Comparison of ENCODE assay signal across 7 cellular contexts in the genomic region with DNA sequence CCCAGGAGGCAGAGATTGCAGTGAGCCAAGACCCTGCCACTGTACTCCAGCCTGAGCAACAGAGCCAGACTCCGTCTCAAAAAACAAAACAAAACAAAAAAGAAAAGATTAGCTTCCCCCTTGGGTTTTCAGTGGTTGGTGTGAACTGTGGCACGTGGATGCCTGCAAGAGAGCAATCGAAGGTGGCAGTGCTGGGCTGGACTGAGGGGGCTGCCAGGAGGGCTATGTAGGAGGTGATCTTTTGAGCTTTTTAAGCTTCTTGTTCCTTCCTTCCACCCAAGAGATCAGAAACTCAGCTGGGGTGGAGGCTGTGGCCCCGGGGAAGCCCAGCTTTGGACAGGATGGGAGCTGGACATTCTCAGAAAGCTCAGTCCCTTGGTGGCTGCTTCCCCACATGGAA. TPM values are rescaled to one million over a fixed set of nuclear protein-coding genes. Genes with fewer than 3 reads are reported as not detected.
DNase-seq lines count a peak whose midpoint lies in the region; ATAC-seq and TF ChIP-seq lines count a peak whose summit lies in the region.

No MANE protein-coding gene starts in this region.

- H3K9me3 ChIP-seq in hepatocyte (ENCODE audit: low read depth) = no peaks in the 10 kb centered on the region

- no peak for TF ChIP-seq CTCF in hepatocyte (IDR thresholded peaks at IDR 0.05; ENCODE audit: poor library complexity)

- DNase-seq in HEK293T (ENCODE audit: extremely low spot score) (no peak), hepatocyte (ENCODE audit: low spot score) (no peak), cerebellar nuclear complex (lab: John Stamatoyannopoulos, UW) (no peak), NCI-H1048 (lab: John Stamatoyannopoulos, UW) (no peak), NCI-H1436 (lab: John Stamatoyannopoulos, UW) (no peak)
- no peak for DNase-seq in stimulated activated naive CD8-positive, alpha-beta T cell treated with anti-CD3 and anti-CD28 coated beads, Interleukin-15, amount 100 ng/mL, for 72 hours

- no peaks in the 10 kb centered on the region for H3K27me3 Mint-ChIP-seq in activated naive CD8-positive, alpha-beta T cell
- H3K27me3 Mint-ChIP-seq in stimulated activated naive CD8-positive, alpha-beta T cell treated with anti-CD3 and anti-CD28 coated beads, Interleukin-15, amount 100 ng/mL, for 72 hours = no peaks in the 10 kb centered on the region

- no peak for ATAC-seq in stimulated activated naive CD8-positive, alpha-beta T cell treated with anti-CD3 and anti-CD28 coated beads, Interleukin-15, amount 100 ng/mL, for 72 hours

- peak overlapping the region; percentile 99 for H3K27ac Mint-ChIP-seq in activated naive CD8-positive, alpha-beta T cell
- H3K27ac Mint-ChIP-seq in stimulated activated naive CD8-positive, alpha-beta T cell treated with anti-CD3 and anti-CD28 coated beads, Interleukin-15, amount 100 ng/mL, for 72 hours = peak overlapping the region in 1 of 2 donors; percentile 91

- peak overlapping the region; percentile 79 for H3K4me2 ChIP-seq in hepatocyte

- no peak overlapping the region for H2AFZ ChIP-seq in hepatocyte

- H3K9me3 Mint-ChIP-seq in activated naive CD8-positive, alpha-beta T cell (ENCODE audit: low read depth) = no peaks in the 10 kb centered on the region
- H3K9me3 Mint-ChIP-seq in stimulated activated naive CD8-positive, alpha-beta T cell treated with anti-CD3 and anti-CD28 coated beads, Interleukin-15, amount 100 ng/mL, for 72 hours = no peaks in the 10 kb centered on the region

- peak overlapping the region; percentile 88 for H3K4me3 Mint-ChIP-seq in activated naive CD8-positive, alpha-beta T cell
- peak overlapping the region; percentile 40 to 92 for H3K4me3 Mint-ChIP-seq in stimulated activated naive CD8-positive, alpha-beta T cell treated with anti-CD3 and anti-CD28 coated beads, Interleukin-15, amount 100 ng/mL, for 72 hours

- no peaks in the 10 kb centered on the region for H3K27me3 ChIP-seq in hepatocyte

- H3K27ac ChIP-seq in hepatocyte = peak overlapping the region; percentile 96

- H3K4me1 Mint-ChIP-seq in activated naive CD8-positive, alpha-beta T cell (ENCODE audit: low read depth) = peaks cover 56% of the 10 kb centered on the region
- H3K4me1 Mint-ChIP-seq in stimulated activated naive CD8-positive, alpha-beta T cell treated with anti-CD3 and anti-CD28 coated beads, Interleukin-15, amount 100 ng/mL, for 72 hours = peaks cover 72% of the 10 kb centered on the region

- no peaks in the 10 kb centered on the region for H3K9me2 ChIP-seq in hepatocyte (replicated peaks; ENCODE audit: insufficient read depth)

- H3K4me1 ChIP-seq in hepatocyte (ENCODE audit: insufficient read depth) = peaks cover 45% of the 10 kb centered on the region

- no peaks in the 10 kb centered on the region for H4K20me1 ChIP-seq in hepatocyte (ENCODE audit: insufficient read depth, poor library complexity, severe bottlenecking)

- no peaks in the 10 kb centered on the region for H3K36me3 ChIP-seq in hepatocyte (replicated peaks; ENCODE audit: insufficient read depth, low read depth)

- 83% methylated on average over 4 of the region's 4 CpGs for WGBS in hepatocyte (ENCODE audit: low lambda C conversion rate, missing lambda C conversion rate)

- CTCF ChIA-PET in HEK293T (lab: Yijun Ruan, JAX) = interaction anchor here (0.8 to 7.5 kb wide), 4 partner anchors 18 to 98 kb away, joined by 3 to 86 read pairs (median 4); a partner anchor contains a TSS

- no peaks in the 10 kb centered on the region for H3K79me2 ChIP-seq in hepatocyte

- POLR2A ChIA-PET in HEK293T (lab: Yijun Ruan, JAX) = interaction anchor here (0.5 to 23.6 kb wide), 15 partner anchors 9 to 101 kb away, joined by 3 to 724 read pairs (median 6); a partner anchor contains a TSS

- H3K4me3 ChIP-seq in hepatocyte = no peak overlapping the region

- no peaks in the 10 kb centered on the region for H3K36me3 Mint-ChIP-seq in activated naive CD8-positive, alpha-beta T cell

TF ChIP-seq in HEK293T, 16 proteins besides CTCF, POLR2A, EP300 and RAD21:
- TF ChIP-seq L3MBTL2 (conservative IDR thresholded peaks at IDR 0.05) (peak; percentile 52), ZNF384 (IDR thresholded peaks at IDR 0.05) (no peak)

RNA-seq across cellular contexts. Expression of a gene that starts 49.6 kb away (rescaled TPM):
- 59.2 and 68.4 TPM in 2 replicates for total RNA-seq in hepatocyte
- polyA plus RNA-seq in hepatocyte = 38.7 and 41.1 TPM in 2 replicates
